7 cellular contexts compared by ENCODE assay signal in genomic region chr14:105180598-105181528, GRCh38. TPM values are rescaled to one million over a fixed set of nuclear protein-coding genes. Genes with fewer than 3 reads are reported as not detected.
DNase-seq lines count a peak whose midpoint lies in the region; ATAC-seq and TF ChIP-seq lines count a peak whose summit lies in the region.

Gene NUDT14, minus strand, starts transcription at chr14:105181312. Its CDS starts 103 bp downstream, at chr14:105181209.

- no peak for TF ChIP-seq CTCF in GM13977 (IDR thresholded peaks at IDR 0.05; ENCODE audit: extremely low read depth, insufficient read depth, missing control alignments)

- TF ChIP-seq POLR2A in erythroblast (IDR thresholded peaks at IDR 0.05; ENCODE audit: low read length), result no peak

- peak within 1 kb of the TSS in 9 of 10 donors; percentile 6 to 79 (median 62) for H3K27ac Mint-ChIP-seq in naive thymus-derived CD8-positive, alpha-beta T cell

- no peaks in the 10 kb centered on the region for H3K36me3 Mint-ChIP-seq in naive thymus-derived CD8-positive, alpha-beta T cell

- H3K4me1 Mint-ChIP-seq in naive thymus-derived CD8-positive, alpha-beta T cell, result peaks cover 6 to 31% (median 17%) of the 10 kb centered on the region in 4 donors

- peak within 1 kb of the TSS; percentile 57 to 86 (median 76) for H3K4me3 Mint-ChIP-seq in naive thymus-derived CD8-positive, alpha-beta T cell

- POLR2A ChIA-PET in naive thymus-derived CD8-positive, alpha-beta T cell (lab: Charles Lee), result interaction anchor here (0.7 to 1.4 kb wide), 2 partner anchors 14 to 67 kb away, joined by 3 to 4 read pairs; no protein-coding TSS in a partner anchor

- H3K9me3 Mint-ChIP-seq in naive thymus-derived CD8-positive, alpha-beta T cell, result no peaks in the 10 kb centered on the region

- peaks cover 0 to 4% (median 0%) of the 10 kb centered on the region in 5 donors for H3K27me3 Mint-ChIP-seq in naive thymus-derived CD8-positive, alpha-beta T cell

- peak; percentile 99 for DNase-seq in GM13977 (ENCODE audit: low spot score)
- peak; percentile 84 for DNase-seq in NCI-H748 (lab: John Stamatoyannopoulos, UW; ENCODE audit: unreplicated experiment)
- peak; percentile 97 for DNase-seq in activated T-cell treated with anti-CD3 and anti-CD28 coated beads, Interleukin-2, amount 50 U/mL, for 1 hour
- DNase-seq in erythroblast (lab: John Stamatoyannopoulos, UW), result peak; percentile 67 to 79
- DNase-seq in naive thymus-derived CD8-positive, alpha-beta T cell, result peak; percentile 62 to 89 (median 85)
- DNase-seq in stimulated activated naive CD8-positive, alpha-beta T cell treated with anti-CD3 and anti-CD28 coated beads, Interleukin-15, Interleukin-2, amounts not matched to agents 100 U/mL and 50 U/mL, for 24 hours, result peak; percentile 83

- in situ Hi-C loops in GM13977 (cut with MboI; ENCODE audit: low pct_unique_long_range_greater_than_20kb, low sequenced_read_pairs, unreplicated experiment), result no loop called here

- ATAC-seq in HG02840 (IDR thresholded peaks at IDR 0.05; ENCODE audit: low FRiP score, unreplicated experiment), result peak; percentile 65
- ATAC-seq in naive thymus-derived CD8-positive, alpha-beta T cell, result peak; percentile 87 to 91
- peak; percentile 75 for ATAC-seq in stimulated activated naive CD8-positive, alpha-beta T cell treated with anti-CD3 and anti-CD28 coated beads, Interleukin-15, Interleukin-2, amounts not matched to agents 100 U/mL and 50 U/mL, for 24 hours

RNA-seq across cellular contexts. Expression of gene NUDT14, which starts in this region (rescaled TPM):
- 10 to 100 TPM; 10.3 to 10.8 TPM for total RNA-seq in naive thymus-derived CD8-positive, alpha-beta T cell
- 10 to 100 TPM in 2 of 3 donors, 1 to 10 TPM in 1; 9.5 to 18.8 (median 17.1) TPM for polyA plus RNA-seq in naive thymus-derived CD8-positive, alpha-beta T cell

Comparison
In these comparisons a context has a peak if more than half of its experiments do, and no peak if none do; other contexts are left out.
1. Peak in every context shown above with its lines: DNase-seq and ATAC-seq.